8 cellular contexts compared by ENCODE assay signal in genomic region chr7:41696323-41696916, GRCh38. TPM values are rescaled to one million over a fixed set of nuclear protein-coding genes. Genes with fewer than 3 reads are reported as not detected.
DNase-seq lines count a peak whose midpoint lies in the region; ATAC-seq and TF ChIP-seq lines count a peak whose summit lies in the region.

No MANE protein-coding gene starts in this region.

- H3K27ac Mint-ChIP-seq in activated CD4-positive, alpha-beta T cell treated with anti-CD3 and anti-CD28 coated beads, Interleukin-2, amount 10 ng/mL, durations not matched to agents 7 days and 5 days, result no peak overlapping the region

- H3K9me3 ChIP-seq in SU-DHL-6 (ENCODE audit: insufficient read depth, low read length) (no peaks in the 10 kb centered on the region), fibroblast of lung (ENCODE audit: control insufficient read depth, insufficient read depth, low read depth, low read length) (no peaks in the 10 kb centered on the region)

- TF ChIP-seq CTCF in SU-DHL-6 (IDR thresholded peaks at IDR 0.05; ENCODE audit: insufficient read depth, low read length, poor library complexity, severe bottlenecking) (peak; percentile 95), fibroblast of lung (conservative IDR thresholded peaks at IDR 0.05 in 1 of 2, IDR thresholded peaks at IDR 0.05 in 1 of 2; ENCODE audit: low read depth in 1 of 2, low read length in 2 of 2) (peak; percentile 75 to 80)

- peaks cover 34% of the 10 kb centered on the region for H3K27me3 Mint-ChIP-seq in activated CD4-positive, alpha-beta T cell treated with anti-CD3 and anti-CD28 coated beads, Interleukin-2, amount 10 ng/mL, durations not matched to agents 7 days and 5 days

- H3K4me3 Mint-ChIP-seq in activated CD4-positive, alpha-beta T cell treated with anti-CD3 and anti-CD28 coated beads, Interleukin-2, amount 10 ng/mL, durations not matched to agents 7 days and 5 days, result no peak overlapping the region

- POLR2A ChIA-PET in activated CD4-positive, alpha-beta T cell treated with anti-CD3 and anti-CD28 coated beads, Interleukin-2, amount 10 ng/mL, durations not matched to agents 7 days and 5 days (lab: Charles Lee), result no interaction called here

- H3K4me3 ChIP-seq in SU-DHL-6 (ENCODE audit: insufficient read depth, low read length, poor library complexity, severe bottlenecking) (no peak overlapping the region), fibroblast of lung (replicated peaks in 1 of 4; ENCODE audit: control extremely low read depth in 1 of 4, insufficient read depth in 1 of 4, low read depth in 3 of 4, low read length in 4 of 4) (peak overlapping the region; percentile 81 to 88 (median 86))

- peaks cover 22% of the 10 kb centered on the region for H3K4me1 ChIP-seq in fibroblast of lung (ENCODE audit: control insufficient read depth, extremely low read depth, insufficient read depth, low read length)

- H3K36me3 ChIP-seq in SU-DHL-6 (ENCODE audit: low read length), result no peaks in the 10 kb centered on the region
- H3K36me3 ChIP-seq in fibroblast of lung (ENCODE audit: control insufficient read depth, insufficient read depth, low read length), result peaks cover 9% of the 10 kb centered on the region

- CTCF ChIA-PET in activated CD4-positive, alpha-beta T cell treated with anti-CD3 and anti-CD28 coated beads, Interleukin-2, amount 10 ng/mL, durations not matched to agents 7 days and 5 days (lab: Charles Lee), result interaction anchor here (1.0 to 2.9 kb wide), 2 partner anchors 9 to 14 kb away, joined by 3 to 10 read pairs; no protein-coding TSS in a partner anchor

- peak; percentile 12 for DNase-seq in activated CD4-positive, alpha-beta T cell treated with anti-CD3 and anti-CD28 coated beads, Interleukin-2, amount 10 ng/mL, durations not matched to agents 7 days and 5 days
- DNase-seq in activated CD4-positive, alpha-beta T cell treated with anti-CD3 and anti-CD28 coated beads, Interleukin-2, amount 50 U/mL, for 1 hour, result no peak
- DNase-seq in HuH-7 (ENCODE audit: low spot score) (peak; percentile 72), fibroblast of lung (ENCODE audit: low read depth in 2 of 2) (peak; percentile 90 to 91), myocyte (ENCODE audit: low read depth) (peak; percentile 98), DMS153 treated with DMSO at 0.1 percent for 48 hours (lab: John Stamatoyannopoulos, UW; ENCODE audit: unreplicated experiment) (no peak)

- H3K79me2 ChIP-seq in SU-DHL-6 (ENCODE audit: insufficient read depth, low read length) (no peaks in the 10 kb centered on the region), fibroblast of lung (ENCODE audit: control insufficient read depth, insufficient read depth, low read length) (peaks cover 100% of the 10 kb centered on the region)

- H3K9me2 ChIP-seq in SU-DHL-6 (replicated peaks; ENCODE audit: insufficient read depth, low read length), result no peaks in the 10 kb centered on the region

- H4K20me1 ChIP-seq in SU-DHL-6 (ENCODE audit: low read depth, low read length) (no peaks in the 10 kb centered on the region), fibroblast of lung (ENCODE audit: control insufficient read depth, extremely low read depth, insufficient read depth, low read length) (no peaks in the 10 kb centered on the region)

- no peaks in the 10 kb centered on the region for H3K36me3 Mint-ChIP-seq in activated CD4-positive, alpha-beta T cell treated with anti-CD3 and anti-CD28 coated beads, Interleukin-2, amount 10 ng/mL, durations not matched to agents 7 days and 5 days (ENCODE audit: low read depth)

- H3F3A ChIP-seq in SU-DHL-6 (ENCODE audit: insufficient read depth), result no peaks in the 10 kb centered on the region

- ATAC-seq in HG03521 (IDR thresholded peaks at IDR 0.05; ENCODE audit: unreplicated experiment), result no peak

- H3K4me1 Mint-ChIP-seq in activated CD4-positive, alpha-beta T cell treated with anti-CD3 and anti-CD28 coated beads, Interleukin-2, amount 10 ng/mL, durations not matched to agents 7 days and 5 days, result peaks cover 2% of the 10 kb centered on the region

- H3K4me2 ChIP-seq in SU-DHL-6 (ENCODE audit: low read depth, low read length, poor library complexity, severe bottlenecking) (no peak overlapping the region), fibroblast of lung (ENCODE audit: extremely low read depth, insufficient read depth, low read length) (peak overlapping the region; percentile 85)

- H3K27me3 ChIP-seq in SU-DHL-6 (ENCODE audit: low read length) (no peaks in the 10 kb centered on the region), fibroblast of lung (ENCODE audit: control insufficient read depth, insufficient read depth, low read length) (no peaks in the 10 kb centered on the region)

- peak overlapping the region; percentile 25 for H2AFZ ChIP-seq in SU-DHL-6 (ENCODE audit: low read depth, low read length, severe bottlenecking)
- no peak overlapping the region for H2AFZ ChIP-seq in fibroblast of lung (ENCODE audit: low read length)

- no peak overlapping the region for H3K9ac ChIP-seq in SU-DHL-6 (ENCODE audit: low read length)
- H3K9ac ChIP-seq in fibroblast of lung (ENCODE audit: insufficient read depth, low read length), result peak overlapping the region; percentile 39

- H3K27ac ChIP-seq in SU-DHL-6 (ENCODE audit: low read depth, low read length), result no peak overlapping the region
- H3K27ac ChIP-seq in fibroblast of lung (ENCODE audit: insufficient read depth, low read length), result peak overlapping the region; percentile 78

- no peaks in the 10 kb centered on the region for H3K9me3 Mint-ChIP-seq in activated CD4-positive, alpha-beta T cell treated with anti-CD3 and anti-CD28 coated beads, Interleukin-2, amount 10 ng/mL, durations not matched to agents 7 days and 5 days

RNA-seq across cellular contexts. Expression of gene INHBA, which starts 6.5 kb away (rescaled TPM):
- total RNA-seq in activated CD4-positive, alpha-beta T cell treated with anti-CD3 and anti-CD28 coated beads, Interleukin-2, amount 10 ng/mL, durations not matched to agents 7 days and 5 days, result not detected
- total RNA-seq in fibroblast of lung (4.1 and 15.0 TPM in 2 replicates), myocyte (5.8 TPM in 2 replicates)
- polyA plus RNA-seq in fibroblast of lung, result 19.4 and 108 TPM in 2 replicates
- 25.5 and 155 TPM in 2 replicates for polyA plus RNA-seq in fibroblast of lung (2012)
- polyA minus RNA-seq in fibroblast of lung (ENCODE audit: low replicate concordance), result 54.1 and 277 TPM in 2 replicates
- polyA plus RNA-seq in myocyte (2012), result 86.5 TPM

Comparison
In these comparisons a context has a peak if more than half of its experiments do, and no peak if none do; other contexts are left out.
1. DNase-seq: peak in activated CD4-positive, alpha-beta T cell treated with anti-CD3 and anti-CD28 coated beads, Interleukin-2, amount 10 ng/mL, durations not matched to agents 7 days and 5 days (single experiment), HuH-7 (single experiment), fibroblast of lung (2 of 2) and myocyte (single experiment); none in activated CD4-positive, alpha-beta T cell treated with anti-CD3 and anti-CD28 coated beads, Interleukin-2, amount 50 U/mL, for 1 hour (single experiment) and DMS153 treated with DMSO at 0.1 percent for 48 hours (single experiment).